In the genomic region with DNA sequence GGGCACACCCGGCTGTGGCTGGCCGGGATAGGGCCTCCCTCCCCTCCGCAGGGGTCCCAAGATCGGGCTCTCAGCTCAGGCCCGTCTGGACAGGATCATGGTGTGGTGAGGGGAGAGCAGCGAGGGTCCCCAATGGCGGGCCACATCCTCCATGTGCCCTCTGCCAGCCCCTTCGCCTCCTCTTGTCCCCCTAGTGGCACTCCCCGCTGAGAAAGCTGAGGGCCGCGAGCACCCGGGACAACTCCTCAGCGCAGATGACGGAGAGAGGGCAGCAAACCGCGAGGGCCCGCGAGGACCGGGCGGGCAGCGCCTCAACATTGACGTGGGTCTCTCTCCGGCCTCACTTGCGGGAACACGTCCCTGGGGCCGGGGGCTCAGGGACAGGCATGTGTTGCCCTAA, we compare ENCODE assay signal across 2 cellular contexts.
TF ChIP-seq lines count a peak whose summit lies in the region.

No MANE protein-coding gene starts in this region.

TF ChIP-seq in SK-N-SH, 30 proteins besides CTCF, POLR2A, EP300 and RAD21:
- TF ChIP-seq, protein P1, sequence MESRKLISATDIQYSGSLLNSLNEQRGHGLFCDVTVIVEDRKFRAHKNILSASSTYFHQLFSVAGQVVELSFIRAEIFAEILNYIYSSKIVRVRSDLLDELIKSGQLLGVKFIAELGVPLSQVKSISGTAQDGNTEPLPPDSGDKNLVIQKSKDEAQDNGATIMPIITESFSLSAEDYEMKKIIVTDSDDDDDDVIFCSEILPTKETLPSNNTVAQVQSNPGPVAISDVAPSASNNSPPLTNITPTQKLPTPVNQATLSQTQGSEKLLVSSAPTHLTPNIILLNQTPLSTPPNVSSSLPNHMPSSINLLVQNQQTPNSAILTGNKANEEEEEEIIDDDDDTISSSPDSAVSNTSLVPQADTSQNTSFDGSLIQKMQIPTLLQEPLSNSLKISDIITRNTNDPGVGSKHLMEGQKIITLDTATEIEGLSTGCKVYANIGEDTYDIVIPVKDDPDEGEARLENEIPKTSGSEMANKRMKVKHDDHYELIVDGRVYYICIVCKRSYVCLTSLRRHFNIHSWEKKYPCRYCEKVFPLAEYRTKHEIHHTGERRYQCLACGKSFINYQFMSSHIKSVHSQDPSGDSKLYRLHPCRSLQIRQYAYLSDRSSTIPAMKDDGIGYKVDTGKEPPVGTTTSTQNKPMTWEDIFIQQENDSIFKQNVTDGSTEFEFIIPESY (IDR thresholded peaks at IDR 0.05; ENCODE audit: borderline replicate concordance, low read depth): no peak
- TF ChIP-seq NFIC (IDR thresholded peaks at IDR 0.05; ENCODE audit: borderline replicate concordance) (no peak), RCOR1 (IDR thresholded peaks at IDR 0.05; ENCODE audit: low read length) (no peak), RXRA (IDR thresholded peaks at IDR 0.05; ENCODE audit: borderline replicate concordance, low read depth) (no peak), SMC3 (IDR thresholded peaks at IDR 0.05; ENCODE audit: low read depth, low read length) (no peak), SIN3A (IDR thresholded peaks at IDR 0.05; ENCODE audit: borderline replicate concordance, low read depth, low read length) (no peak), TEAD4 (IDR thresholded peaks at IDR 0.05; ENCODE audit: borderline replicate concordance, insufficient read depth) (no peak)
- TF ChIP-seq, protein P2, sequence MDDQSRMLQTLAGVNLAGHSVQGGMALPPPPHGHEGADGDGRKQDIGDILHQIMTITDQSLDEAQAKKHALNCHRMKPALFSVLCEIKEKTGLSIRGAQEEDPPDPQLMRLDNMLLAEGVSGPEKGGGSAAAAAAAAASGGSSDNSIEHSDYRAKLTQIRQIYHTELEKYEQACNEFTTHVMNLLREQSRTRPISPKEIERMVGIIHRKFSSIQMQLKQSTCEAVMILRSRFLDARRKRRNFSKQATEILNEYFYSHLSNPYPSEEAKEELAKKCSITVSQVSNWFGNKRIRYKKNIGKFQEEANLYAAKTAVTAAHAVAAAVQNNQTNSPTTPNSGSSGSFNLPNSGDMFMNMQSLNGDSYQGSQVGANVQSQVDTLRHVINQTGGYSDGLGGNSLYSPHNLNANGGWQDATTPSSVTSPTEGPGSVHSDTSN (IDR thresholded peaks at IDR 0.05): no peak

TF ChIP-seq in SK-N-SH treated with all-trans-retinoic acid at 6 μM for 48 hours, 23 proteins besides CTCF, POLR2A, EP300 and RAD21 (continued from another document):
- TF ChIP-seq, protein P3, sequence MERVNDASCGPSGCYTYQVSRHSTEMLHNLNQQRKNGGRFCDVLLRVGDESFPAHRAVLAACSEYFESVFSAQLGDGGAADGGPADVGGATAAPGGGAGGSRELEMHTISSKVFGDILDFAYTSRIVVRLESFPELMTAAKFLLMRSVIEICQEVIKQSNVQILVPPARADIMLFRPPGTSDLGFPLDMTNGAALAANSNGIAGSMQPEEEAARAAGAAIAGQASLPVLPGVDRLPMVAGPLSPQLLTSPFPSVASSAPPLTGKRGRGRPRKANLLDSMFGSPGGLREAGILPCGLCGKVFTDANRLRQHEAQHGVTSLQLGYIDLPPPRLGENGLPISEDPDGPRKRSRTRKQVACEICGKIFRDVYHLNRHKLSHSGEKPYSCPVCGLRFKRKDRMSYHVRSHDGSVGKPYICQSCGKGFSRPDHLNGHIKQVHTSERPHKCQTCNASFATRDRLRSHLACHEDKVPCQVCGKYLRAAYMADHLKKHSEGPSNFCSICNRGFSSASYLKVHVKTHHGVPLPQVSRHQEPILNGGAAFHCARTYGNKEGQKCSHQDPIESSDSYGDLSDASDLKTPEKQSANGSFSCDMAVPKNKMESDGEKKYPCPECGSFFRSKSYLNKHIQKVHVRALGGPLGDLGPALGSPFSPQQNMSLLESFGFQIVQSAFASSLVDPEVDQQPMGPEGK (CRISPR knock-in tag; IDR thresholded peaks at IDR 0.05; ENCODE audit: borderline replicate concordance): no peak
- no peak for TF ChIP-seq ZFP30 (CRISPR knock-in tag; IDR thresholded peaks at IDR 0.05)
- TF ChIP-seq OSR1 (CRISPR knock-in tag; IDR thresholded peaks at IDR 0.05): no peak
- TF ChIP-seq, protein P4, sequence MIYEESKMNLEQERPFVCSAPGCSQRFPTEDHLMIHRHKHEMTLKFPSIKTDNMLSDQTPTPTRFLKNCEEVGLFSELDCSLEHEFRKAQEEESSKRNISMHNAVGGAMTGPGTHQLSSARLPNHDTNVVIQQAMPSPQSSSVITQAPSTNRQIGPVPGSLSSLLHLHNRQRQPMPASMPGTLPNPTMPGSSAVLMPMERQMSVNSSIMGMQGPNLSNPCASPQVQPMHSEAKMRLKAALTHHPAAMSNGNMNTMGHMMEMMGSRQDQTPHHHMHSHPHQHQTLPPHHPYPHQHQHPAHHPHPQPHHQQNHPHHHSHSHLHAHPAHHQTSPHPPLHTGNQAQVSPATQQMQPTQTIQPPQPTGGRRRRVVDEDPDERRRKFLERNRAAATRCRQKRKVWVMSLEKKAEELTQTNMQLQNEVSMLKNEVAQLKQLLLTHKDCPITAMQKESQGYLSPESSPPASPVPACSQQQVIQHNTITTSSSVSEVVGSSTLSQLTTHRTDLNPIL (CRISPR knock-in tag; IDR thresholded peaks at IDR 0.05; ENCODE audit: low read depth): no peak
- TF ChIP-seq RARB (CRISPR knock-in tag; IDR thresholded peaks at IDR 0.05): no peak
- no peak for TF ChIP-seq ESRRG (CRISPR knock-in tag; IDR thresholded peaks at IDR 0.05)
- TF ChIP-seq ZFP3 (CRISPR knock-in tag; IDR thresholded peaks at IDR 0.05): no peak
- TF ChIP-seq TOX (CRISPR knock-in tag; IDR thresholded peaks at IDR 0.05; ENCODE audit: borderline replicate concordance): no peak
- TF ChIP-seq, protein P5, sequence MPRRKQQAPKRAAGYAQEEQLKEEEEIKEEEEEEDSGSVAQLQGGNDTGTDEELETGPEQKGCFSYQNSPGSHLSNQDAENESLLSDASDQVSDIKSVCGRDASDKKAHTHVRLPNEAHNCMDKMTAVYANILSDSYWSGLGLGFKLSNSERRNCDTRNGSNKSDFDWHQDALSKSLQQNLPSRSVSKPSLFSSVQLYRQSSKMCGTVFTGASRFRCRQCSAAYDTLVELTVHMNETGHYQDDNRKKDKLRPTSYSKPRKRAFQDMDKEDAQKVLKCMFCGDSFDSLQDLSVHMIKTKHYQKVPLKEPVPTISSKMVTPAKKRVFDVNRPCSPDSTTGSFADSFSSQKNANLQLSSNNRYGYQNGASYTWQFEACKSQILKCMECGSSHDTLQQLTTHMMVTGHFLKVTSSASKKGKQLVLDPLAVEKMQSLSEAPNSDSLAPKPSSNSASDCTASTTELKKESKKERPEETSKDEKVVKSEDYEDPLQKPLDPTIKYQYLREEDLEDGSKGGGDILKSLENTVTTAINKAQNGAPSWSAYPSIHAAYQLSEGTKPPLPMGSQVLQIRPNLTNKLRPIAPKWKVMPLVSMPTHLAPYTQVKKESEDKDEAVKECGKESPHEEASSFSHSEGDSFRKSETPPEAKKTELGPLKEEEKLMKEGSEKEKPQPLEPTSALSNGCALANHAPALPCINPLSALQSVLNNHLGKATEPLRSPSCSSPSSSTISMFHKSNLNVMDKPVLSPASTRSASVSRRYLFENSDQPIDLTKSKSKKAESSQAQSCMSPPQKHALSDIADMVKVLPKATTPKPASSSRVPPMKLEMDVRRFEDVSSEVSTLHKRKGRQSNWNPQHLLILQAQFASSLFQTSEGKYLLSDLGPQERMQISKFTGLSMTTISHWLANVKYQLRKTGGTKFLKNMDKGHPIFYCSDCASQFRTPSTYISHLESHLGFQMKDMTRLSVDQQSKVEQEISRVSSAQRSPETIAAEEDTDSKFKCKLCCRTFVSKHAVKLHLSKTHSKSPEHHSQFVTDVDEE (CRISPR knock-in tag; IDR thresholded peaks at IDR 0.05): no peak
- TF ChIP-seq, protein P6, sequence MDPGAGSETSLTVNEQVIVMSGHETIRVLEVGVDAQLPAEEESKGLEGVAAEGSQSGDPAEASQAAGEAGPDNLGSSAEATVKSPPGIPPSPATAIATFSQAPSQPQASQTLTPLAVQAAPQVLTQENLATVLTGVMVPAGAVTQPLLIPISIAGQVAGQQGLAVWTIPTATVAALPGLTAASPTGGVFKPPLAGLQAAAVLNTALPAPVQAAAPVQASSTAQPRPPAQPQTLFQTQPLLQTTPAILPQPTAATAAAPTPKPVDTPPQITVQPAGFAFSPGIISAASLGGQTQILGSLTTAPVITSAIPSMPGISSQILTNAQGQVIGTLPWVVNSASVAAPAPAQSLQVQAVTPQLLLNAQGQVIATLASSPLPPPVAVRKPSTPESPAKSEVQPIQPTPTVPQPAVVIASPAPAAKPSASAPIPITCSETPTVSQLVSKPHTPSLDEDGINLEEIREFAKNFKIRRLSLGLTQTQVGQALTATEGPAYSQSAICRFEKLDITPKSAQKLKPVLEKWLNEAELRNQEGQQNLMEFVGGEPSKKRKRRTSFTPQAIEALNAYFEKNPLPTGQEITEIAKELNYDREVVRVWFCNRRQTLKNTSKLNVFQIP (CRISPR knock-in tag; IDR thresholded peaks at IDR 0.05; ENCODE audit: borderline replicate concordance, low read depth): no peak
- no peak for TF ChIP-seq ZNF565 (CRISPR knock-in tag; conservative IDR thresholded peaks at IDR 0.05; ENCODE audit: low read depth)
- no peak for TF ChIP-seq GLIS3 (CRISPR knock-in tag; IDR thresholded peaks at IDR 0.05)
